ENCODE assay signal across 17 cellular contexts in genomic region chr3:115161866-115162265, GRCh38. TPM values are rescaled to one million over a fixed set of nuclear protein-coding genes. Genes with fewer than 3 reads are reported as not detected.
DNase-seq lines count a peak whose midpoint lies in the region; ATAC-seq and TF ChIP-seq lines count a peak whose summit lies in the region.
"Had no signal": no experiment of that assay in that cellular context is flagged by ENCODE, and none has a peak within 500 bp of the region (broad histone marks: within the 10 kb centered on the region; RNA-seq: fewer than 3 reads in every experiment).

No MANE protein-coding gene starts in this region.

- H3K27ac ChIP-seq in foreskin keratinocyte (peak overlapping the region; percentile 21), parathyroid adenoma (no peak overlapping the region), substantia nigra (ENCODE audit: low read depth, low read length, poor library complexity, severe bottlenecking) (no peak overlapping the region)
- H3K27ac ChIP-seq: 22Rv1, BLaER1, C4-2B had no signal

- DNase-seq in NCI-H1105 treated with DMSO at 0.1 percent for 48 hours (lab: John Stamatoyannopoulos, UW) (peak; percentile 22), NCI-H1105 (lab: John Stamatoyannopoulos, UW) (no peak), foreskin keratinocyte (peak; percentile 47 to 80), substantia nigra (lab: John Stamatoyannopoulos, UW) (no peak), SW 1271 (lab: John Stamatoyannopoulos, UW) (no peak)
- DNase-seq: Caco-2; CD4-positive, CD25-positive, alpha-beta regulatory T cell; CD8-positive, alpha-beta T cell; DMS153; DND-41; GOT3; HFFc6 had no signal

- H3K4me1 ChIP-seq in foreskin keratinocyte (peaks cover under 1% of the 10 kb centered on the region), parathyroid adenoma (no peaks in the 10 kb centered on the region)
- H3K4me1 ChIP-seq: BLaER1, Caco-2 had no signal

- ATAC-seq in foreskin keratinocyte: peak; percentile 24
- ATAC-seq: CD8-positive, alpha-beta T cell had no signal

- no peak overlapping the region for H3K4me2 ChIP-seq in parathyroid adenoma (ENCODE audit: low read length)
- H3K4me2 ChIP-seq: BLaER1 had no signal

- peak overlapping the region; percentile 6 for H2AFZ ChIP-seq in parathyroid adenoma

- H3K27me3 ChIP-seq in foreskin keratinocyte (no peaks in the 10 kb centered on the region), parathyroid adenoma (ENCODE audit: control insufficient read depth, insufficient read depth, low read length) (no peaks in the 10 kb centered on the region)
- H3K27me3 ChIP-seq: BLaER1 had no signal

- no peak overlapping the region for H3K9ac ChIP-seq in parathyroid adenoma
- H3K9ac ChIP-seq: BLaER1 had no signal

- H3K79me2 ChIP-seq in parathyroid adenoma: no peaks in the 10 kb centered on the region

- TF ChIP-seq CTCF in foreskin keratinocyte (conservative IDR thresholded peaks at IDR 0.05) (no peak), parathyroid adenoma (IDR thresholded peaks at IDR 0.05) (no peak)

- no peaks in the 10 kb centered on the region for H3K9me3 ChIP-seq in parathyroid adenoma (ENCODE audit: control insufficient read depth, low read length)
- H3K9me3 ChIP-seq: Caco-2 had no signal

- no peak overlapping the region for H3K4me3 ChIP-seq in parathyroid adenoma (ENCODE audit: low read depth, low read length)
- H3K4me3 ChIP-seq: BLaER1, HAP-1 had no signal

- H3K36me3 ChIP-seq in parathyroid adenoma (ENCODE audit: control insufficient read depth, insufficient read depth, low read length): no peaks in the 10 kb centered on the region
- H3K36me3 ChIP-seq: BLaER1, HAP-1 had no signal

RNA-seq across cellular contexts. Expression of gene ZBTB20, which starts 14.8 kb away (rescaled TPM):
- total RNA-seq in foreskin keratinocyte: 0.78 and 1.4 TPM in 2 replicates
- polyA plus RNA-seq in foreskin keratinocyte: 0.12 and 0.20 TPM in 2 replicates

Comparison
In these comparisons a context has a peak if more than half of its experiments do, and no peak if none do; other contexts are left out.
1. DNase-seq: peak in NCI-H1105 treated with DMSO at 0.1 percent for 48 hours (single experiment) and foreskin keratinocyte (2 of 2); none in NCI-H1105 (single experiment), substantia nigra (0 of 49) and SW 1271 (0 of 2).